8 cellular contexts compared by ENCODE assay signal in the genomic region with DNA sequence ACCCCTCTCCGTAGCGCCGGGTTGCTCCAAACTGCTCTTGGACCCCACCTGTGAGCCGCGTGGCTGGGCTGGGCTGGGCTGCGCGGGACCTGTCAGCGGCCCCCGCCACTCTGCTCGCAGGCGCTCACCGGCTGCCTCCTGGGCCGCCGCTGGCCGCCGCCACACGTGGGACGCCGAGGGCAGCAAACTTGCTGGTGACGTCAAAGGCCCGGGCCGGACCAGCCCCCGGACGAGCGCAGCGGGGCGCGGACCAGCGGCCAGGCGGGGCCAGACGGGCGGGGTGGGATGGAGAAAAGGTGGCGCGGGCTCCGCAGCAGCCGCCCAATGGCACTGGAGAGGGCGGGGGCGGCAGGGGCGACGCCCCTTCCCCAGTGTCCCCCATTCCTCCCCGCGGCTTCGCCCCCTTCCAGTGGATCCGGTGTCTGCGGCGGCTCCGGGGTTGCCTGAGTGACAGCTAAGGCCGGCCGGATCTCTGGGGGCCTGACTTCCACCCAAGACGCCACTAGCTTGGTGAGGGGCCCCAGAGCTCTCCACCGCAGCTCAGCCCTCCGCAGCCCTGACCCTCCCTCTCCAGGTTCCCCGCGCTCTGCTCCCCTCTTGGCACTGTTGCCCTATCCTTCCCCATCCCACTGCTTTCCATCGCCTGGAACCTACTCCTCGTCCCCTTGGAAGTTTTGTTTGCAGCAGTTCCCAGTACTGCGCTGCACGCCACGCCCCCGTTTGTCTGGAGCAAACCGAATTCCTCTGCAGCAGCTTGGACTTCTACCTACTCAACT. TPM values are rescaled to one million over a fixed set of nuclear protein-coding genes. Genes with fewer than 3 reads are reported as not detected.
DNase-seq lines count a peak whose midpoint lies in the region; ATAC-seq, FAIRE-seq and TF ChIP-seq lines count a peak whose summit lies in the region.

A gene (minus strand): TSS at position 154 of the 776 bp plus-strand sequence. CDS start 800 bp downstream, outside the sequence.

- no peaks in the 10 kb centered on the region for H3K36me3 ChIP-seq in left ventricle myocardium inferior

- POLR2A ChIA-PET in activated CD4-positive, alpha-beta T cell treated with anti-CD3 and anti-CD28 coated beads for 36 hours (lab: Charles Lee): no interaction called here

- H3K9me3 ChIP-seq in left ventricle myocardium inferior (replicated peaks): no peaks in the 10 kb centered on the region

- peak within 1 kb of the TSS; percentile 71 for H3K4me3 ChIP-seq in left ventricle myocardium inferior

- no peaks in the 10 kb centered on the region for H3K36me3 Mint-ChIP-seq in activated CD4-positive, alpha-beta T cell treated with anti-CD3 and anti-CD28 coated beads for 36 hours (ENCODE audit: low read depth)
- H3K36me3 Mint-ChIP-seq in activated T-helper 2 cell treated with anti-CD3 and anti-CD28 coated beads, Interferon-gamma antibody, Interleukin-2, Interleukin-4, amounts not matched to agents 10 μg/mL and 5 μg/mL and 100 μg/mL, durations not matched to agents 14 hours and 24 hours and 36 hours (ENCODE audit: low read depth): no peaks in the 10 kb centered on the region

- TF ChIP-seq CTCF in left ventricle myocardium inferior (IDR thresholded peaks at IDR 0.05; ENCODE audit: borderline replicate concordance): no peak

- H3K4me1 Mint-ChIP-seq in activated CD4-positive, alpha-beta T cell treated with anti-CD3 and anti-CD28 coated beads for 36 hours: peaks cover 10% of the 10 kb centered on the region
- H3K4me1 Mint-ChIP-seq in activated T-helper 2 cell treated with anti-CD3 and anti-CD28 coated beads, Interferon-gamma antibody, Interleukin-2, Interleukin-4, amounts not matched to agents 10 μg/mL and 5 μg/mL and 100 μg/mL, durations not matched to agents 14 hours and 24 hours and 36 hours (ENCODE audit: low read depth): peaks cover 4% of the 10 kb centered on the region

- H3K9me3 Mint-ChIP-seq in activated CD4-positive, alpha-beta T cell treated with anti-CD3 and anti-CD28 coated beads for 36 hours (ENCODE audit: low read depth): no peaks in the 10 kb centered on the region
- H3K9me3 Mint-ChIP-seq in activated T-helper 2 cell treated with anti-CD3 and anti-CD28 coated beads, Interferon-gamma antibody, Interleukin-2, Interleukin-4, amounts not matched to agents 10 μg/mL and 5 μg/mL and 100 μg/mL, durations not matched to agents 14 hours and 24 hours and 36 hours: no peaks in the 10 kb centered on the region

- peak within 1 kb of the TSS; percentile 39 for H3K27ac ChIP-seq in left ventricle myocardium inferior (replicated peaks)

- H3K27me3 ChIP-seq in left ventricle myocardium inferior (ENCODE audit: low read depth): peaks cover 54% of the 10 kb centered on the region

- peak; percentile 47 for ATAC-seq in activated CD4-positive, alpha-beta T cell treated with anti-CD3 and anti-CD28 coated beads for 36 hours

- H3K27ac Mint-ChIP-seq in activated CD4-positive, alpha-beta T cell treated with anti-CD3 and anti-CD28 coated beads for 36 hours: no peak within 1 kb of the TSS
- no peak within 1 kb of the TSS for H3K27ac Mint-ChIP-seq in activated T-helper 2 cell treated with anti-CD3 and anti-CD28 coated beads, Interferon-gamma antibody, Interleukin-2, Interleukin-4, amounts not matched to agents 10 μg/mL and 5 μg/mL and 100 μg/mL, durations not matched to agents 14 hours and 24 hours and 36 hours

- intact Hi-C loops in activated CD4-positive, alpha-beta T cell treated with anti-CD3 and anti-CD28 coated beads for 36 hours (cut with DNase I, micrococcal nuclease): no loop called here
- intact Hi-C loops in activated T-helper 2 cell treated with anti-CD3 and anti-CD28 coated beads, Interferon-gamma antibody, Interleukin-2, Interleukin-4, amounts not matched to agents 10 μg/mL and 5 μg/mL and 100 μg/mL, durations not matched to agents 14 hours and 24 hours and 36 hours (cut with micrococcal nuclease): no loop called here
- intact Hi-C loops in left ventricle myocardium inferior (cut with micrococcal nuclease): no loop called here

- H3K27me3 Mint-ChIP-seq in activated CD4-positive, alpha-beta T cell treated with anti-CD3 and anti-CD28 coated beads for 36 hours: peaks cover 48% of the 10 kb centered on the region
- H3K27me3 Mint-ChIP-seq in activated T-helper 2 cell treated with anti-CD3 and anti-CD28 coated beads, Interferon-gamma antibody, Interleukin-2, Interleukin-4, amounts not matched to agents 10 μg/mL and 5 μg/mL and 100 μg/mL, durations not matched to agents 14 hours and 24 hours and 36 hours (ENCODE audit: low read depth): peaks cover 58% of the 10 kb centered on the region

- H3K4me1 ChIP-seq in left ventricle myocardium inferior: peaks cover 24% of the 10 kb centered on the region

- peak; percentile 7 for DNase-seq in activated CD4-positive, alpha-beta T cell treated with anti-CD3 and anti-CD28 coated beads for 36 hours
- DNase-seq in activated CD4-positive, alpha-beta T cell treated with anti-CD3 and anti-CD28 coated beads, Interleukin-2, amount 50 U/mL, for 4 hours: no peak
- DNase-seq in activated T-helper 2 cell treated with anti-CD3 and anti-CD28 coated beads, Interferon-gamma antibody, Interleukin-2, Interleukin-4, amounts not matched to agents 10 μg/mL and 5 μg/mL and 100 μg/mL, durations not matched to agents 14 hours and 24 hours and 36 hours (ENCODE audit: low spot score): no peak
- DNase-seq in left ventricle myocardium inferior (peak; percentile 33), renal cortical epithelial cell (ENCODE audit: low read depth) (peak; percentile 31), SIG-M5 (lab: John Stamatoyannopoulos, UW) (no peak), NCI-H1436 treated with DMSO at 0.1 percent for 48 hours (lab: John Stamatoyannopoulos, UW) (no peak), GM19239 (ENCODE audit: insufficient read length, low spot score) (no peak)

- H3K4me3 Mint-ChIP-seq in activated CD4-positive, alpha-beta T cell treated with anti-CD3 and anti-CD28 coated beads for 36 hours: peak within 1 kb of the TSS; percentile 52
- peak within 1 kb of the TSS; percentile 66 for H3K4me3 Mint-ChIP-seq in activated T-helper 2 cell treated with anti-CD3 and anti-CD28 coated beads, Interferon-gamma antibody, Interleukin-2, Interleukin-4, amounts not matched to agents 10 μg/mL and 5 μg/mL and 100 μg/mL, durations not matched to agents 14 hours and 24 hours and 36 hours (ENCODE audit: low read depth)

- CTCF ChIA-PET in activated CD4-positive, alpha-beta T cell treated with anti-CD3 and anti-CD28 coated beads for 36 hours (lab: Charles Lee): no interaction called here

- no peak for FAIRE-seq in GM19239 (lab: Jason Lieb, UNC)

RNA-seq across cellular contexts. Expression of the gene that starts here (rescaled TPM):
- under 1 TPM; 0.27 to 0.56 TPM for total RNA-seq in activated CD4-positive, alpha-beta T cell treated with anti-CD3 and anti-CD28 coated beads for 36 hours
- total RNA-seq in activated T-helper 2 cell treated with anti-CD3 and anti-CD28 coated beads, Interferon-gamma antibody, Interleukin-2, Interleukin-4, amounts not matched to agents 10 μg/mL and 5 μg/mL and 100 μg/mL, durations not matched to agents 14 hours and 24 hours and 36 hours: 1.2 and 2.2 TPM in 2 replicates
- 0.16 TPM for total RNA-seq in left ventricle myocardium inferior
- total RNA-seq in renal cortical epithelial cell: 5.7 and 8.6 TPM in 2 replicates

Comparison
In these comparisons a context has a peak if more than half of its experiments do, and no peak if none do; other contexts are left out.
1. Peak in DNase-seq and ATAC-seq in activated CD4-positive, alpha-beta T cell treated with anti-CD3 and anti-CD28 coated beads for 36 hours; RNA of the gene not detected or under 1 TPM.
2. Peak in DNase-seq, H3K4me3 ChIP-seq and H3K27ac ChIP-seq in left ventricle myocardium inferior; RNA of the gene not detected or under 1 TPM.